In genomic region chr17:39208136-39208535, GRCh38 we compare ENCODE assay signal across 14 cellular contexts. TPM values are rescaled to one million over a fixed set of nuclear protein-coding genes. Genes with fewer than 3 reads are reported as not detected.
DNase-seq lines count a peak whose midpoint lies in the region; ATAC-seq and TF ChIP-seq lines count a peak whose summit lies in the region.
"Had no signal": no experiment of that assay in that cellular context is flagged by ENCODE, and none has a peak within 500 bp of the region (broad histone marks: within the 10 kb centered on the region; RNA-seq: fewer than 3 reads in every experiment).

No MANE protein-coding gene starts in this region.

- H3K9me3 ChIP-seq in GM23248 (ENCODE audit: low read depth) = no peaks in the 10 kb centered on the region
- H3K9me3 ChIP-seq in naive thymus-derived CD4-positive, alpha-beta T cell (ENCODE audit: control insufficient read depth in 2 of 3, low read length in 3 of 3) = no peaks in the 10 kb centered on the region

- H3K27me3 Mint-ChIP-seq in activated T-cell treated with anti-CD3 and anti-CD28 coated beads, Interleukin-2, amount 50 U/mL, for 4 hours (ENCODE audit: low read depth) = no peaks in the 10 kb centered on the region
- peaks cover 0 to 18% (median 0%) of the 10 kb centered on the region in 5 donors for H3K27me3 Mint-ChIP-seq in naive thymus-derived CD4-positive, alpha-beta T cell
- H3K27me3 Mint-ChIP-seq in chondrocyte (ENCODE audit: low read depth) = no peaks in the 10 kb centered on the region

- H3K36me3 Mint-ChIP-seq in activated T-cell treated with anti-CD3 and anti-CD28 coated beads, Interleukin-2, amount 50 U/mL, for 4 hours (ENCODE audit: insufficient read depth) = peaks cover 19% of the 10 kb centered on the region
- peaks cover 0 to 16% (median 14%) of the 10 kb centered on the region in 5 donors for H3K36me3 Mint-ChIP-seq in naive thymus-derived CD4-positive, alpha-beta T cell
- H3K36me3 Mint-ChIP-seq in chondrocyte (ENCODE audit: low read depth) = peaks cover 15% of the 10 kb centered on the region

- H4K20me1 ChIP-seq in GM23248 (ENCODE audit: insufficient read depth) = no peaks in the 10 kb centered on the region; the same call in 1 of the 2 replicates

- TF ChIP-seq CTCF in chondrocyte (IDR thresholded peaks at IDR 0.05) = no peak

- no peak overlapping the region for H2AFZ ChIP-seq in GM23248

- H3K27ac Mint-ChIP-seq in naive thymus-derived CD4-positive, alpha-beta T cell = peak overlapping the region in 5 of 9 donors; percentile 5 to 81 (median 77)
- H3K27ac Mint-ChIP-seq in chondrocyte (ENCODE audit: unreplicated experiment) = no peak overlapping the region
- H3K27ac Mint-ChIP-seq: mesothelial cell of epicardium; T-helper 1 cell treated with Interleukin-12 subunit alpha and Interleukin-12 subunit beta and Interleukin-4 antibody, amounts not matched to agents 30 μg/mL and 1 μg/mL, for 36 hours had no signal

- H3K27me3 ChIP-seq in GM23248 (replicated peaks; ENCODE audit: insufficient read depth) = no peaks in the 10 kb centered on the region
- no peaks in the 10 kb centered on the region for H3K27me3 ChIP-seq in naive thymus-derived CD4-positive, alpha-beta T cell (ENCODE audit: control insufficient read depth in 2 of 2, insufficient read depth in 2 of 2, low read length in 2 of 2)

- H3K36me3 ChIP-seq in GM23248 (ENCODE audit: low read depth) = peaks cover 20% of the 10 kb centered on the region
- H3K36me3 ChIP-seq in naive thymus-derived CD4-positive, alpha-beta T cell (ENCODE audit: control insufficient read depth in 2 of 3, insufficient read depth in 3 of 3, low read length in 3 of 3) = peaks cover 7 to 20% (median 8%) of the 10 kb centered on the region in 3 experiments

- in situ Hi-C loops in GM23248 (cut with MboI) = no loop called here

- H3K4me1 Mint-ChIP-seq in activated T-cell treated with anti-CD3 and anti-CD28 coated beads, Interleukin-2, amount 50 U/mL, for 4 hours (ENCODE audit: low read depth) = peaks cover 44% of the 10 kb centered on the region
- H3K4me1 Mint-ChIP-seq in naive thymus-derived CD4-positive, alpha-beta T cell = peaks cover 12 to 46% (median 32%) of the 10 kb centered on the region in 7 donors
- H3K4me1 Mint-ChIP-seq in chondrocyte (ENCODE audit: low read depth) = peaks cover 25% of the 10 kb centered on the region

- CTCF ChIA-PET in naive thymus-derived CD4-positive, alpha-beta T cell (lab: Charles Lee) = interaction anchor here (4.6 to 10.0 kb wide), 2 partner anchors 24 to 33 kb away, joined by 49 to 285 read pairs; no protein-coding TSS in a partner anchor

- peaks cover 7% of the 10 kb centered on the region for H3K4me1 ChIP-seq in GM23248 (ENCODE audit: insufficient read depth)
- peaks cover 14 to 23% of the 10 kb centered on the region in 2 donors for H3K4me1 ChIP-seq in naive thymus-derived CD4-positive, alpha-beta T cell (ENCODE audit: control insufficient read depth in 2 of 2, insufficient read depth in 2 of 2, low read length in 2 of 2)

- no peak overlapping the region for H3K27ac ChIP-seq in GM23248
- no peak overlapping the region for H3K27ac ChIP-seq in naive thymus-derived CD4-positive, alpha-beta T cell (ENCODE audit: low read depth, low read length)
- H3K27ac ChIP-seq: epithelial cell of prostate had no signal

- no peaks in the 10 kb centered on the region for H3K79me2 ChIP-seq in GM23248 (ENCODE audit: insufficient read depth)

- no peak overlapping the region for H3K4me2 ChIP-seq in GM23248 (ENCODE audit: unreplicated experiment)

- no peak overlapping the region for H3K4me3 ChIP-seq in GM23248
- H3K4me3 ChIP-seq in naive thymus-derived CD4-positive, alpha-beta T cell (ENCODE audit: low read length) = no peak overlapping the region

- DNase-seq in Ammon's horn (ENCODE audit: low spot score) (peak; percentile 70), GM23248 (peak; percentile 43), SKM-1 (lab: John Stamatoyannopoulos, UW; ENCODE audit: unreplicated experiment) (no peak), chondrocyte (ENCODE audit: low spot score) (no peak)
- no peak for DNase-seq in activated T-cell treated with anti-CD3 and anti-CD28 coated beads, Interleukin-2, amount 50 U/mL, for 4 hours
- peak in 2 of 9 donors; percentile 8 to 27 for DNase-seq in naive thymus-derived CD4-positive, alpha-beta T cell
- DNase-seq: CD4-positive, alpha-beta memory T cell; NCI-H2081 had no signal

- 59 to 67% methylated on average over 4 to 7 of the region's 7 CpGs for WGBS in GM23248 (ENCODE audit: low coverage in 1 of 2, low lambda C conversion rate in 2 of 2, missing lambda C conversion rate in 2 of 2), 2 experiments

- H3F3A ChIP-seq in GM23248 (ENCODE audit: insufficient read depth) = peaks cover 28% of the 10 kb centered on the region

- no peaks in the 10 kb centered on the region for H3K9me2 ChIP-seq in GM23248 (ENCODE audit: insufficient read depth)

- no peaks in the 10 kb centered on the region for H3K9me3 Mint-ChIP-seq in activated T-cell treated with anti-CD3 and anti-CD28 coated beads, Interleukin-2, amount 50 U/mL, for 4 hours
- no peaks in the 10 kb centered on the region for H3K9me3 Mint-ChIP-seq in naive thymus-derived CD4-positive, alpha-beta T cell
- H3K9me3 Mint-ChIP-seq in chondrocyte (ENCODE audit: low read depth) = no peaks in the 10 kb centered on the region
- H3K9me3 Mint-ChIP-seq: CD4-positive, alpha-beta memory T cell; mesothelial cell of epicardium; T-helper 1 cell treated with Interleukin-12 subunit alpha and Interleukin-12 subunit beta and Interleukin-4 antibody, amounts not matched to agents 30 μg/mL and 1 μg/mL, for 36 hours had no signal

- no peak overlapping the region for H3K9ac ChIP-seq in GM23248

- POLR2A ChIA-PET in naive thymus-derived CD4-positive, alpha-beta T cell (lab: Charles Lee) = interaction anchor here (0.6 to 11.8 kb wide), 9 partner anchors 9 to 322 kb away, joined by 3 to 144 read pairs (median 7); partner anchors contain the start of gene RPL19

- intact Hi-C loops in naive thymus-derived CD4-positive, alpha-beta T cell (cut with micrococcal nuclease) = no loop called here

- peak; percentile 11 to 12 for ATAC-seq in activated T-cell treated with anti-CD3 and anti-CD28 coated beads, Interleukin-2, amount 50 U/mL, for 4 hours
- no peak for ATAC-seq in naive thymus-derived CD4-positive, alpha-beta T cell
- ATAC-seq in GM18909 (IDR thresholded peaks at IDR 0.05; ENCODE audit: poor library complexity, unreplicated experiment) = no peak
- ATAC-seq in HG03025 (IDR thresholded peaks at IDR 0.05; ENCODE audit: low FRiP score, unreplicated experiment) = no peak

- H3K4me3 Mint-ChIP-seq in activated T-cell treated with anti-CD3 and anti-CD28 coated beads, Interleukin-2, amount 50 U/mL, for 4 hours = no peak overlapping the region
- H3K4me3 Mint-ChIP-seq in naive thymus-derived CD4-positive, alpha-beta T cell = peak overlapping the region in 7 of 10 donors; percentile 25 to 80 (median 47)
- H3K4me3 Mint-ChIP-seq in chondrocyte (ENCODE audit: unreplicated experiment) = no peak overlapping the region
- H3K4me3 Mint-ChIP-seq: mesothelial cell of epicardium; T-helper 1 cell treated with Interleukin-12 subunit alpha and Interleukin-12 subunit beta and Interleukin-4 antibody, amounts not matched to agents 30 μg/mL and 1 μg/mL, for 36 hours had no signal

RNA-seq across cellular contexts. Expression of gene RPL19, which starts 8.1 kb away (rescaled TPM):
- 1,500 and 1,636 TPM in 2 replicates for total RNA-seq in GM23248 (2014; rRNA removed; shearing (Covaris generic))
- polyA plus RNA-seq in GM23248 (2016; fragmentation: Nextera tagmentation; extraction: Ambion mirVana) = 892 and 903 TPM in 2 replicates
- 1,000 to 10,000 TPM; 2,810 to 3,060 (median 2,906) TPM for total RNA-seq in activated T-cell treated with anti-CD3 and anti-CD28 coated beads, Interleukin-2, amount 50 U/mL, for 4 hours
- 1,000 to 10,000 TPM; 1,932 to 3,942 (median 3,777) TPM for total RNA-seq in naive thymus-derived CD4-positive, alpha-beta T cell
- polyA plus RNA-seq in naive thymus-derived CD4-positive, alpha-beta T cell = 1,000 to 10,000 TPM; 4,326 to 4,957 TPM
- total RNA-seq in chondrocyte = 1,031 to 1,318 TPM (median 1,035 TPM) in 3 replicates

RNA-seq across cellular contexts. Expression of gene CACNB1, which starts 10.7 kb away (rescaled TPM):
- total RNA-seq in GM23248 (2014; rRNA removed; shearing (Covaris generic)) = 6.6 and 8.1 TPM in 2 replicates
- 6.0 and 7.1 TPM in 2 replicates for polyA plus RNA-seq in GM23248 (2016; fragmentation: Nextera tagmentation; extraction: Ambion mirVana)
- total RNA-seq in activated T-cell treated with anti-CD3 and anti-CD28 coated beads, Interleukin-2, amount 50 U/mL, for 4 hours = 1 to 10 TPM; 8.3 to 9.0 (median 8.8) TPM
- 10 to 100 TPM; 10.7 to 22.0 (median 12.8) TPM for total RNA-seq in naive thymus-derived CD4-positive, alpha-beta T cell
- 1 to 10 TPM in 1 of 2 donors, under 1 TPM in 1; 0.39 to 1.9 TPM for polyA plus RNA-seq in naive thymus-derived CD4-positive, alpha-beta T cell
- total RNA-seq in chondrocyte = 22.6 to 25.5 TPM (median 24.1 TPM) in 3 replicates

RNA-seq across cellular contexts. Expression of gene STAC2, which starts 17.6 kb away (rescaled TPM):
- total RNA-seq in GM23248 (2014; rRNA removed; shearing (Covaris generic)) = not detected in 2 replicates
- polyA plus RNA-seq in GM23248 (2016; fragmentation: Nextera tagmentation; extraction: Ambion mirVana) = 0.05 TPM in 1 of 2 replicates, not detected in the other
- not detected for total RNA-seq in activated T-cell treated with anti-CD3 and anti-CD28 coated beads, Interleukin-2, amount 50 U/mL, for 4 hours
- total RNA-seq in naive thymus-derived CD4-positive, alpha-beta T cell = not detected
- not detected for polyA plus RNA-seq in naive thymus-derived CD4-positive, alpha-beta T cell
- 0.35 to 1.1 TPM (median 0.44 TPM) in 3 replicates for total RNA-seq in chondrocyte
- total RNA-seq: CD4-positive, alpha-beta memory T cell had no signal
- polyA plus RNA-seq: CD4-positive, alpha-beta memory T cell had no signal

RNA-seq across cellular contexts. Expression of gene ARL5C, which starts 42.2 kb away (rescaled TPM):
- total RNA-seq in GM23248 (2014; rRNA removed; shearing (Covaris generic)) = not detected in 2 replicates
- polyA plus RNA-seq in GM23248 (2016; fragmentation: Nextera tagmentation; extraction: Ambion mirVana) = not detected in 2 replicates
- not detected for total RNA-seq in activated T-cell treated with anti-CD3 and anti-CD28 coated beads, Interleukin-2, amount 50 U/mL, for 4 hours
- total RNA-seq in naive thymus-derived CD4-positive, alpha-beta T cell = under 1 TPM in 2 of 5 experiments, not detected in 3; 0.34 to 0.78 TPM
- under 1 TPM in 1 of 2 donors, not detected in 1; 0.15 TPM for polyA plus RNA-seq in naive thymus-derived CD4-positive, alpha-beta T cell
- total RNA-seq in chondrocyte = 0.25 TPM in 1 of 3 replicates, not detected in the others
- total RNA-seq: CD4-positive, alpha-beta memory T cell; mesothelial cell of epicardium; sciatic nerve had no signal
- polyA plus RNA-seq: CD4-positive, alpha-beta memory T cell had no signal

RNA-seq across cellular contexts. Expression of gene PLXDC1, which starts 56.7 kb away (rescaled TPM):
- not detected in 2 replicates for total RNA-seq in GM23248 (2014; rRNA removed; shearing (Covaris generic))
- 0.24 and 0.71 TPM in 2 replicates for polyA plus RNA-seq in GM23248 (2016; fragmentation: Nextera tagmentation; extraction: Ambion mirVana)
- total RNA-seq in activated T-cell treated with anti-CD3 and anti-CD28 coated beads, Interleukin-2, amount 50 U/mL, for 4 hours = under 1 TPM; 0.33 to 0.87 (median 0.68) TPM
- total RNA-seq in naive thymus-derived CD4-positive, alpha-beta T cell = 10 to 100 TPM in 4 of 5 experiments, 1 to 10 TPM in 1; 2.3 to 55.7 (median 31.8) TPM
- 10 to 100 TPM; 19.3 to 22.5 TPM for polyA plus RNA-seq in naive thymus-derived CD4-positive, alpha-beta T cell
- 11.1 to 40.5 TPM (median 37.4 TPM) in 3 replicates for total RNA-seq in chondrocyte

Comparison
In these comparisons a context has a peak if more than half of its experiments do, and no peak if none do; other contexts are left out.
1. DNase-seq: peak in Ammon's horn (single experiment) and GM23248 (single experiment); none in activated T-cell treated with anti-CD3 and anti-CD28 coated beads, Interleukin-2, amount 50 U/mL, for 4 hours (single experiment), SKM-1 (single experiment) and chondrocyte (single experiment).
2. ATAC-seq: peak in activated T-cell treated with anti-CD3 and anti-CD28 coated beads, Interleukin-2, amount 50 U/mL, for 4 hours (2 of 2); none in naive thymus-derived CD4-positive, alpha-beta T cell (single experiment), GM18909 (single experiment) and HG03025 (single experiment).
3. H3K4me3 Mint-ChIP-seq: peak in naive thymus-derived CD4-positive, alpha-beta T cell (7 of 10); none in activated T-cell treated with anti-CD3 and anti-CD28 coated beads, Interleukin-2, amount 50 U/mL, for 4 hours (single experiment) and chondrocyte (single experiment).